Comparison of ENCODE assay signal across 13 cellular contexts in the genomic region with DNA sequence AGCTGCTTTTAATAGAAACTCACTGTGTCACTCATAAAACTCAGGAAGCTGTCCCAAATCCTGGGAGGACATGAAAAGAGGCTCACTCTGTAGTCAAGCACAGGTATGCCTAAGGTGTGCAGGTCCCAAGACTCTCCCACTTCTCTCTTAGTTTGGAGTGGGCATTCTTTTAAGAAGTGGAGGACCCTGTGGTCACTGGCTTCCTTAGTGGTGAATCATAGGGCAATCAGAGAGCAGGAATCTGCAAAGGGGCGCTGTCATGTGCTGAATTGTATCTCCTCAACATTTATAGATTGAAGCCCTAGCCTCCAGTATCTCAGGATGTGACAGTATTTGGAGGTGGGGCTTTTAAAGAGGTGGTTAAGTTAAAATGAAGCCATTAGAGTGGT. TPM values are rescaled to one million over a fixed set of nuclear protein-coding genes. Genes with fewer than 3 reads are reported as not detected.
DNase-seq lines count a peak whose midpoint lies in the region; ATAC-seq and TF ChIP-seq lines count a peak whose summit lies in the region.
"Had no signal": no experiment of that assay in that cellular context is flagged by ENCODE, and none has a peak within 500 bp of the region (broad histone marks: within the 10 kb centered on the region; RNA-seq: fewer than 3 reads in every experiment).

No MANE protein-coding gene starts in this region.

- H3K4me3 ChIP-seq in OCI-LY7 (ENCODE audit: low read depth, low read length, poor library complexity, severe bottlenecking) (peak overlapping the region; percentile 9), choroid plexus epithelial cell (ENCODE audit: low read depth, low read length) (no peak overlapping the region), osteoblast (ENCODE audit: insufficient read depth, low read length) (no peak overlapping the region), A673 (ENCODE audit: low read depth, low read length, poor library complexity, severe bottlenecking) (no peak overlapping the region)
- H3K4me3 ChIP-seq: body of pancreas had no signal

- H4K20me1 ChIP-seq in OCI-LY7 (ENCODE audit: insufficient read depth, low read length) (no peaks in the 10 kb centered on the region), osteoblast (ENCODE audit: insufficient read depth, low read length) (no peaks in the 10 kb centered on the region)

- no peak for DNase-seq in activated CD4-positive, alpha-beta T cell treated with anti-CD3 and anti-CD28 coated beads for 36 hours
- DNase-seq in activated CD4-positive, alpha-beta T cell treated with anti-CD3 and anti-CD28 coated beads, Interleukin-2, amount 50 U/mL, for 1 hour, result no peak
- DNase-seq in OCI-LY7 (ENCODE audit: low spot score), result no peak
- DNase-seq in choroid plexus epithelial cell (ENCODE audit: low read depth), result peak; percentile 57
- DNase-seq in osteoblast (ENCODE audit: insufficient read length, low spot score, missing footprints), result peak; percentile 74
- DNase-seq in NCI-H446 treated with DMSO at 0.1 percent for 48 hours (lab: John Stamatoyannopoulos, UW), result no peak
- no peak for DNase-seq in A673 (ENCODE audit: low spot score)
- DNase-seq: body of pancreas; DMS79; NCI-H1105; occipital lobe; stimulated activated CD4-positive, alpha-beta T cell treated with anti-CD3 and anti-CD28 coated beads, Interleukin-12 subunit alpha, Interleukin-12 subunit beta, amount 100 ng/mL, for 4 hours had no signal

- H3K9me3 ChIP-seq in OCI-LY7 (ENCODE audit: low read length) (no peaks in the 10 kb centered on the region), osteoblast (ENCODE audit: low read depth, low read length) (no peaks in the 10 kb centered on the region), A673 (ENCODE audit: low read depth, low read length, poor library complexity, severe bottlenecking) (no peaks in the 10 kb centered on the region)
- H3K9me3 ChIP-seq: body of pancreas had no signal

- CTCF ChIA-PET in activated CD4-positive, alpha-beta T cell treated with anti-CD3 and anti-CD28 coated beads for 36 hours (lab: Charles Lee), result interaction anchor here (0.7 to 1.4 kb wide), 3 partner anchors 9 to 38 kb away, joined by 3 to 4 read pairs (median 4); no protein-coding TSS in a partner anchor
- CTCF ChIA-PET in OCI-LY7 (lab: Charles Lee; ENCODE audit: unreplicated experiment), result no interaction called here
- CTCF ChIA-PET in A673 (lab: Charles Lee), result no interaction called here

- peaks cover 5% of the 10 kb centered on the region for H3K36me3 Mint-ChIP-seq in activated CD4-positive, alpha-beta T cell treated with anti-CD3 and anti-CD28 coated beads for 36 hours (ENCODE audit: low read depth)

- no peaks in the 10 kb centered on the region for H3K27me3 Mint-ChIP-seq in activated CD4-positive, alpha-beta T cell treated with anti-CD3 and anti-CD28 coated beads for 36 hours

- H3K27me3 ChIP-seq in osteoblast (ENCODE audit: insufficient read depth, low read length) (no peaks in the 10 kb centered on the region), A673 (replicated peaks; ENCODE audit: insufficient read depth, low read depth, low read length, poor library complexity) (no peaks in the 10 kb centered on the region)
- H3K27me3 ChIP-seq: body of pancreas had no signal

- H3K4me2 ChIP-seq in OCI-LY7 (ENCODE audit: low read length) (peak overlapping the region; percentile 27), osteoblast (ENCODE audit: insufficient read depth, low read length) (no peak overlapping the region)

- H3K79me2 ChIP-seq in OCI-LY7 (ENCODE audit: insufficient read depth, low read depth, low read length), result no peaks in the 10 kb centered on the region
- no peaks in the 10 kb centered on the region for H3K79me2 ChIP-seq in osteoblast (ENCODE audit: insufficient read depth, low read length)

- no peaks in the 10 kb centered on the region for H3K9me2 ChIP-seq in OCI-LY7 (ENCODE audit: insufficient read depth, low read length)

- no peak overlapping the region for H3K4me3 Mint-ChIP-seq in activated CD4-positive, alpha-beta T cell treated with anti-CD3 and anti-CD28 coated beads for 36 hours

- ATAC-seq in activated CD4-positive, alpha-beta T cell treated with anti-CD3 and anti-CD28 coated beads for 36 hours, result no peak
- ATAC-seq in HG03565 (IDR thresholded peaks at IDR 0.05; ENCODE audit: unreplicated experiment), result no peak
- ATAC-seq: body of pancreas had no signal

- H3K4me1 Mint-ChIP-seq in activated CD4-positive, alpha-beta T cell treated with anti-CD3 and anti-CD28 coated beads for 36 hours, result peaks cover 28% of the 10 kb centered on the region

- H3K27ac Mint-ChIP-seq in activated CD4-positive, alpha-beta T cell treated with anti-CD3 and anti-CD28 coated beads for 36 hours, result peak overlapping the region; percentile 51

- H3K27ac ChIP-seq in OCI-LY7 (ENCODE audit: low read depth, low read length, poor library complexity, severe bottlenecking), result no peak overlapping the region
- no peak overlapping the region for H3K27ac ChIP-seq in osteoblast (ENCODE audit: low read depth, low read length)
- H3K27ac ChIP-seq in A673 (ENCODE audit: low read depth, low read length, poor library complexity, severe bottlenecking), result no peak overlapping the region
- H3K27ac ChIP-seq: body of pancreas had no signal

- no peak for TF ChIP-seq CTCF in OCI-LY7 (conservative IDR thresholded peaks at IDR 0.05; ENCODE audit: low read length)
- no peak for TF ChIP-seq CTCF in choroid plexus epithelial cell (conservative IDR thresholded peaks at IDR 0.05; ENCODE audit: low read depth, low read length)
- TF ChIP-seq CTCF in osteoblast (IDR thresholded peaks at IDR 0.05; ENCODE audit: extremely low read depth, low read depth, low read length), result no peak
- no peak for TF ChIP-seq CTCF in A673 (conservative IDR thresholded peaks at IDR 0.05; ENCODE audit: low read depth, low read length)

- H3K4me1 ChIP-seq in OCI-LY7 (ENCODE audit: insufficient read depth, low read length, poor library complexity, severe bottlenecking) (peaks cover 10% of the 10 kb centered on the region), osteoblast (ENCODE audit: insufficient read depth, low read length) (peaks cover 9% of the 10 kb centered on the region), A673 (ENCODE audit: insufficient read depth, low read length, poor library complexity, severe bottlenecking) (no peaks in the 10 kb centered on the region)

- H2AFZ ChIP-seq in OCI-LY7 (ENCODE audit: low read length), result peak overlapping the region; percentile 96
- peak overlapping the region; percentile 52 for H2AFZ ChIP-seq in osteoblast (ENCODE audit: low read length)

- POLR2A ChIA-PET in activated CD4-positive, alpha-beta T cell treated with anti-CD3 and anti-CD28 coated beads for 36 hours (lab: Charles Lee), result no interaction called here
- POLR2A ChIA-PET in OCI-LY7 (lab: Charles Lee) (interaction anchor here (0.7 to 1.5 kb wide), 4 partner anchors 9 to 76 kb away, joined by 3 to 10 read pairs (median 4); no protein-coding TSS in a partner anchor), A673 (lab: Charles Lee; ENCODE audit: low non-redundant PET) (no interaction called here)

- BruUV-seq in OCI-LY7 (replicated peaks; lab: Mats Ljungman, UMichigan), result no TSS peak
- no TSS peak for BruUV-seq in A673 (replicated peaks; lab: Mats Ljungman, UMichigan)

- intact Hi-C loops in activated CD4-positive, alpha-beta T cell treated with anti-CD3 and anti-CD28 coated beads for 36 hours (cut with DNase I, micrococcal nuclease), result no loop called here
- intact Hi-C loops in OCI-LY7 (cut with micrococcal nuclease; ENCODE audit: unreplicated experiment) (no loop called here), A673 (cut with micrococcal nuclease; ENCODE audit: unreplicated experiment) (no loop called here)

- H3K36me3 ChIP-seq in OCI-LY7 (ENCODE audit: insufficient read depth, low read length) (no peaks in the 10 kb centered on the region; the same call in 1 of the 2 replicates), osteoblast (ENCODE audit: insufficient read depth, low read length) (no peaks in the 10 kb centered on the region), A673 (ENCODE audit: insufficient read depth, low read length, poor library complexity, severe bottlenecking) (no peaks in the 10 kb centered on the region)

- H3K9me3 Mint-ChIP-seq in activated CD4-positive, alpha-beta T cell treated with anti-CD3 and anti-CD28 coated beads for 36 hours (ENCODE audit: low read depth), result peaks cover 8% of the 10 kb centered on the region

RNA-seq across cellular contexts. Expression of a gene that starts 47.2 kb away (rescaled TPM):
- 10 to 100 TPM; 21.3 to 22.0 TPM for total RNA-seq in activated CD4-positive, alpha-beta T cell treated with anti-CD3 and anti-CD28 coated beads for 36 hours
- 7.6 and 8.4 TPM in 2 replicates for total RNA-seq in OCI-LY7 (2014; rRNA removed; shearing (Covaris generic))
- total RNA-seq in OCI-LY7 (2022) (12.4 and 16.6 TPM in 2 replicates), osteoblast (181 and 196 TPM in 2 replicates), A673 (2021) (19.1 and 23.7 TPM in 2 replicates)

Comparison
In these comparisons a context has a peak if more than half of its experiments do, and no peak if none do; other contexts are left out.
1. DNase-seq: peak in choroid plexus epithelial cell (single experiment) and osteoblast (single experiment); none in activated CD4-positive, alpha-beta T cell treated with anti-CD3 and anti-CD28 coated beads for 36 hours (single experiment), activated CD4-positive, alpha-beta T cell treated with anti-CD3 and anti-CD28 coated beads, Interleukin-2, amount 50 U/mL, for 1 hour (single experiment), OCI-LY7 (single experiment), NCI-H446 treated with DMSO at 0.1 percent for 48 hours (single experiment) and A673 (single experiment).